In genomic region chr13:83007226-83007625, GRCh38 we compare ENCODE assay signal across 15 cellular contexts.
"Had no signal": no experiment of that assay in that cellular context is flagged by ENCODE, and none has a peak within 500 bp of the region (broad histone marks: within the 10 kb centered on the region; RNA-seq: fewer than 3 reads in every experiment).

No MANE protein-coding gene starts in this region.

- H3K4me3 ChIP-seq: body of pancreas, dorsolateral prefrontal cortex, lung, spleen had no signal

- ATAC-seq: body of pancreas; natural killer cell treated with Interleukin-12 subunit alpha and Interleukin-12 subunit beta and Interleukin-15 and Interleukin-18, amount 100 ng/mL, for 72 hours had no signal

- DNase-seq: activated B cell treated with CpG ODN at 0.5 μM for 24 hours; activated CD4-positive, alpha-beta memory T cell treated with anti-CD3 and anti-CD28 coated beads for 36 hours; activated CD4-positive, alpha-beta T cell treated with anti-CD3 and anti-CD28 coated beads for 4 hours; activated naive CD4-positive, alpha-beta T cell treated with anti-CD3 and anti-CD28 coated beads for 36 hours; activated T-cell treated with anti-CD3 and anti-CD28 coated beads, Interleukin-2, amount 50 U/mL, for 24 hours; body of pancreas; central memory CD4-positive, alpha-beta T cell; dorsolateral prefrontal cortex; foreskin fibroblast; posterior cingulate gyrus; spleen; stimulated activated CD4-positive, alpha-beta T cell treated with anti-CD3 and anti-CD28 coated beads, Interleukin-4, amount 100 ng/mL, for 4 hours; stimulated activated naive CD4-positive, alpha-beta T cell had no signal
